ENCODE assay signal across 9 cellular contexts in genomic region chr7:26100940-26101339, GRCh38. TPM values are rescaled to one million over a fixed set of nuclear protein-coding genes. Genes with fewer than 3 reads are reported as not detected.
DNase-seq lines count a peak whose midpoint lies in the region; ATAC-seq and TF ChIP-seq lines count a peak whose summit lies in the region.
"Had no signal": no experiment of that assay in that cellular context is flagged by ENCODE, and none has a peak within 500 bp of the region (broad histone marks: within the 10 kb centered on the region; RNA-seq: fewer than 3 reads in every experiment).

No MANE protein-coding gene starts in this region.

- TF ChIP-seq CTCF in GM23338 (conservative IDR thresholded peaks at IDR 0.05; ENCODE audit: low read depth in 2 of 2) (no peak), WTC11 (IDR thresholded peaks at IDR 0.05) (no peak), right lobe of liver (IDR thresholded peaks at IDR 0.05) (no peak)

- H3K4me3 Mint-ChIP-seq in GM23338, result no peak overlapping the region
- H3K4me3 Mint-ChIP-seq in WTC11, result no peak overlapping the region

- H3K4me1 Mint-ChIP-seq in GM23338 (peaks cover 33% of the 10 kb centered on the region), WTC11 (peaks cover 34% of the 10 kb centered on the region)

- peak overlapping the region in 7 of 10 experiments; percentile 5 to 61 (median 45); a peak in 12 of 20 replicates for H3K4me3 ChIP-seq in BLaER1 treated with 17β-estradiol and CSF1 and Interleukin-3, amounts not matched to agents 10 nM and 100 nM
- H3K4me3 ChIP-seq in GM23338 (no peak overlapping the region), right lobe of liver (no peak overlapping the region)

- H2AFZ ChIP-seq in GM23338, result peak overlapping the region; percentile 85

- H3K27ac ChIP-seq in BLaER1 treated with 17β-estradiol and CSF1 and Interleukin-3, amounts not matched to agents 10 nM and 100 nM, result peak overlapping the region in 8 of 11 experiments; percentile 49 to 90 (median 82); a peak in 15 of 22 replicates
- H3K27ac ChIP-seq in GM23338 (ENCODE audit: low read depth) (peak overlapping the region; percentile 55), right lobe of liver (no peak overlapping the region)

- 0 out of 22 replicates have a peak, but pooled peaks cover 0 to under 1% (median 0%) of the 10 kb centered on the region in 11 experiments for H3K36me3 ChIP-seq in BLaER1 treated with 17β-estradiol and CSF1 and Interleukin-3, amounts not matched to agents 10 nM and 100 nM
- no peaks in the 10 kb centered on the region for H3K36me3 ChIP-seq in GM23338 (ENCODE audit: insufficient read depth)
- H3K36me3 ChIP-seq in right lobe of liver, result no peaks in the 10 kb centered on the region

- H3F3A ChIP-seq in GM23338 (replicated peaks; ENCODE audit: low read depth), result no peaks in the 10 kb centered on the region

- H3K27me3 ChIP-seq in BLaER1 treated with 17β-estradiol and CSF1 and Interleukin-3, amounts not matched to agents 10 nM and 100 nM, result no peaks in the 10 kb centered on the region
- H3K27me3 ChIP-seq in GM23338 (ENCODE audit: insufficient read depth) (no peaks in the 10 kb centered on the region), right lobe of liver (no peaks in the 10 kb centered on the region)

- peak overlapping the region in 8 of 11 experiments; percentile 42 to 82 (median 70); a peak in 14 of 22 replicates for H3K9ac ChIP-seq in BLaER1 treated with 17β-estradiol and CSF1 and Interleukin-3, amounts not matched to agents 10 nM and 100 nM

- peaks cover 16 to 88% (median 34%) of the 10 kb centered on the region in 10 experiments for H3K4me1 ChIP-seq in BLaER1 treated with 17β-estradiol and CSF1 and Interleukin-3, amounts not matched to agents 10 nM and 100 nM
- H3K4me1 ChIP-seq in GM23338 (ENCODE audit: insufficient read depth) (peaks cover 26% of the 10 kb centered on the region), right lobe of liver (no peaks in the 10 kb centered on the region)

- H3K36me3 Mint-ChIP-seq in GM23338 (ENCODE audit: low read depth) (no peaks in the 10 kb centered on the region), WTC11 (no peaks in the 10 kb centered on the region)

- intact Hi-C loops in right lobe of liver (cut with DNase I), result no loop called here

- H3K9me3 ChIP-seq in BLaER1 treated with 17β-estradiol and CSF1 and Interleukin-3, amounts not matched to agents 10 nM and 100 nM (replicated peaks in 1 of 11), result peaks cover 0 to 5% (median 0%) of the 10 kb centered on the region in 11 experiments; a peak in 1 of 22 replicates
- no peaks in the 10 kb centered on the region for H3K9me3 ChIP-seq in right lobe of liver

- CTCF ChIA-PET in WTC11 (lab: Charles Lee), result interaction anchor here (0.8 to 1.4 kb wide), 8 partner anchors 8 to 264 kb away, joined by 3 to 18 read pairs (median 4); partner anchors contain the start of gene NFE2L3

- H3K9me2 ChIP-seq in GM23338 (ENCODE audit: insufficient read depth), result no peaks in the 10 kb centered on the region

- POLR2A ChIA-PET in WTC11 (lab: Charles Lee), result interaction anchor here (0.5 to 1.7 kb wide), 5 partner anchors 19 to 88 kb away, joined by 3 to 11 read pairs (median 4); no protein-coding TSS in a partner anchor

- peak overlapping the region; percentile 71 to 97 (median 83) for H3K4me2 ChIP-seq in BLaER1 treated with 17β-estradiol and CSF1 and Interleukin-3, amounts not matched to agents 10 nM and 100 nM
- 0 out of 2 replicates have a peak overlapping the region, but pooled peaks have one; percentile 6 for H3K4me2 ChIP-seq in GM23338

- H3K9me3 Mint-ChIP-seq in GM23338 (no peaks in the 10 kb centered on the region; the same call in 2 of the 3 replicates), WTC11 (no peaks in the 10 kb centered on the region)

- H3K27ac Mint-ChIP-seq in GM23338 (peak overlapping the region; percentile 90; the same call in 1 of the 2 replicates), WTC11 (0 out of 2 replicates have a peak overlapping the region, but pooled peaks have one; percentile 64)

- H3K79me2 ChIP-seq in GM23338 (replicated peaks; ENCODE audit: insufficient read depth), result no peaks in the 10 kb centered on the region

- ATAC-seq in GM23338, result peak; percentile 63
- peak; percentile 48 for ATAC-seq in WTC11
- peak in 3 of 4 donors; percentile 23 to 60 (median 42) for ATAC-seq in right lobe of liver
- no peak for ATAC-seq in HG03039 (IDR thresholded peaks at IDR 0.05; ENCODE audit: unreplicated experiment)
- ATAC-seq: HCT116 had no signal

- H4K20me1 ChIP-seq in BLaER1 treated with 17β-estradiol and CSF1 and Interleukin-3, amounts not matched to agents 10 nM and 100 nM, result no peaks in the 10 kb centered on the region
- H4K20me1 ChIP-seq in GM23338 (replicated peaks; ENCODE audit: insufficient read depth), result no peaks in the 10 kb centered on the region

- TF ChIP-seq POLR2A in right lobe of liver (IDR thresholded peaks at IDR 0.05), result no peak

- DNase-seq in GM23338 (ENCODE audit: low spot score), result peak; percentile 46
- no peak for DNase-seq in WTC11 (ENCODE audit: low spot score)
- DNase-seq in right lobe of liver, result no peak
- no peak for DNase-seq in activated gamma-delta T cell treated with Interleukin-2 at 50 U/mL for 16 hours
- no peak for DNase-seq in NCI-H748 treated with DMSO at 0.1 percent for 48 hours (lab: John Stamatoyannopoulos, UW)
- no peak for DNase-seq in NK-92 treated with Interleukin-12 subunit alpha and Interleukin-12 subunit beta, amount 100 ng/mL, for 24 hours (lab: John Stamatoyannopoulos, UW)

- 62% methylated on average over 8 of the region's 11 CpGs for WGBS in right lobe of liver (ENCODE audit: insufficient coverage, low coverage, low lambda C conversion rate, missing lambda C conversion rate)

- H3K27me3 Mint-ChIP-seq in GM23338 (ENCODE audit: insufficient read depth, low read depth, poor library complexity) (peaks cover 9% of the 10 kb centered on the region), WTC11 (ENCODE audit: low read depth) (no peaks in the 10 kb centered on the region; the same call in 1 of the 2 replicates)

TF ChIP-seq in GM23338, 12 proteins besides CTCF, POLR2A, EP300 and RAD21 (continues in another document):
- TF ChIP-seq EZH2 (IDR thresholded peaks at IDR 0.05; ENCODE audit: low read depth, unreplicated experiment), result no peak

TF ChIP-seq in WTC11, 78 proteins besides CTCF, POLR2A, EP300 and RAD21 (continues in another document):
- TF ChIP-seq OVOL2 (CRISPR knock-in tag; IDR thresholded peaks at IDR 0.05; ENCODE audit: borderline replicate concordance) (no peak), RORB (CRISPR knock-in tag; IDR thresholded peaks at IDR 0.05) (no peak), USF1 (CRISPR knock-in tag; IDR thresholded peaks at IDR 0.05) (no peak), ZNF416 (CRISPR knock-in tag; IDR thresholded peaks at IDR 0.05) (no peak), NFE2L1 (CRISPR knock-in tag; IDR thresholded peaks at IDR 0.05) (no peak), ZNF396 (CRISPR knock-in tag; IDR thresholded peaks at IDR 0.05; ENCODE audit: borderline replicate concordance) (no peak), ZBTB21 (CRISPR knock-in tag; IDR thresholded peaks at IDR 0.05; ENCODE audit: borderline replicate concordance) (no peak), GABPB1 (CRISPR knock-in tag; IDR thresholded peaks at IDR 0.05) (no peak), NR2C2 (CRISPR knock-in tag; IDR thresholded peaks at IDR 0.05) (no peak), GRHL2 (CRISPR knock-in tag; IDR thresholded peaks at IDR 0.05; ENCODE audit: insufficient replicate concordance, severe bottlenecking) (no peak), MYBL2 (CRISPR knock-in tag; IDR thresholded peaks at IDR 0.05) (no peak), NFYB (CRISPR knock-in tag; conservative IDR thresholded peaks at IDR 0.05; ENCODE audit: low read depth) (no peak), TEAD1 (CRISPR knock-in tag; IDR thresholded peaks at IDR 0.05) (no peak), EMX1 (CRISPR knock-in tag; IDR thresholded peaks at IDR 0.05) (no peak), E2F1 (CRISPR knock-in tag; IDR thresholded peaks at IDR 0.05) (no peak), FOXJ3 (CRISPR knock-in tag; IDR thresholded peaks at IDR 0.05; ENCODE audit: borderline replicate concordance) (no peak), ZNF425 (CRISPR knock-in tag; conservative IDR thresholded peaks at IDR 0.05) (no peak)

RNA-seq across cellular contexts. Expression of gene NFE2L3, which starts 51.1 kb away (rescaled TPM):
- total RNA-seq in GM23338 (2014; rRNA removed; shearing (Covaris generic)), result 129 and 142 TPM in 2 replicates
- 62.0 and 66.4 TPM in 2 replicates for polyA plus RNA-seq in GM23338 (2016; fragmentation: Nextera tagmentation; extraction: Ambion mirVana)
- total RNA-seq in WTC11 (2021) (66.8 to 68.6 TPM (median 68.5 TPM) in 3 replicates), right lobe of liver (1 to 10 TPM in 2 of 6 experiments, under 1 TPM in 4; 0.13 to 2.0 (median 0.54) TPM)

Comparison
In these comparisons a context has a peak if more than half of its experiments do, and no peak if none do; other contexts are left out.
1. H3K27ac ChIP-seq: peak in BLaER1 treated with 17β-estradiol and CSF1 and Interleukin-3, amounts not matched to agents 10 nM and 100 nM (8 of 11) and GM23338 (single experiment); none in right lobe of liver (0 of 3).
2. H3K4me3 ChIP-seq: peak in BLaER1 treated with 17β-estradiol and CSF1 and Interleukin-3, amounts not matched to agents 10 nM and 100 nM (7 of 10); none in GM23338 (single experiment) and right lobe of liver (0 of 3).
3. RNA of gene NFE2L3, which starts 51.1 kb away (total RNA-seq): 129 to 142 TPM in GM23338 and 66.8 to 68.6 TPM in WTC11; 0.13 to 2.0 TPM in right lobe of liver; every median in the first group is over 10 times any median in the second.